Comparison of ENCODE assay signal across 16 cellular contexts in the genomic region with DNA sequence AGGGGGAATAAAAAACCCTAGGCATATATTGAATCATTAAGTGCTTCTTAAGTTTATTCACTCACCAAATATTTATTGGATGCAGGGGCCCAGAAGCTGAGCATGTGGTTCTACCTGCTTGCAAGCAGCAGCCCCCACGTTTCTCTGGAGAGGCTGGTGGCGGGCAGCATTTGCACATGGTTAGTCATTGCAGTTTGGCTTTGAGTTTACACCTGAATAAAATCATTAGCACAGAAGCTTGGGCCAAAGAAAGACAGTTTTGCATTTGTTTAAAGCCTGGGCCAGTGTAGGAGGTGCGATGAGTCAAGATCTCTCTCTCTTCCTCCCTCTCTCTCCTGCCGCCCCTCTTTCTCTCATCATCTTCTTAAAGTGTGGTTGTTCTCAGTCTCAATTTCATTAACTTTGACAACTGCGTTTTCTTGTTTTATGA.
A peak's percentile ranks its signal among the peaks of the same experiment; 100 is the strongest.
DNase-seq lines count a peak whose midpoint lies in the region; ATAC-seq, FAIRE-seq and TF ChIP-seq lines count a peak whose summit lies in the region.
"Had no signal": no experiment of that assay in that cellular context is flagged by ENCODE, and none has a peak within 500 bp of the region (broad histone marks: within the 10 kb centered on the region; RNA-seq: fewer than 3 reads in every experiment).

No MANE protein-coding gene starts in this region.

- WGBS in GM12878 (ENCODE audit: insufficient coverage, insufficient replicate concordance, low lambda C conversion rate, missing lambda C conversion rate), result 0% methylated on average over 5 of the region's 5 CpGs
- WGBS in esophagus squamous epithelium, 2 donors, result 43 to 69% methylated on average over 5 of the region's 5 CpGs

- RAD21 ChIA-PET in GM12878 (lab: Charles Lee; ENCODE audit: unreplicated experiment), result interaction anchor here (0.6 to 2.5 kb wide), 10 partner anchors 10 to 105 kb away, joined by 3 to 9 read pairs (median 4); partner anchors contain the start of gene ZNRF3

- TF ChIP-seq CTCF in GM12878 (IDR thresholded peaks at IDR 0.05 in 2 of 3, conservative IDR thresholded peaks at IDR 0.05 in 1 of 3; ENCODE audit: control insufficient read depth in 2 of 3, extremely low read depth in 1 of 3, insufficient read depth in 1 of 3, low read depth in 3 of 3, low read length in 3 of 3), result no peak
- TF ChIP-seq CTCF in esophagus squamous epithelium (IDR thresholded peaks at IDR 0.05), result no peak

- no peaks in the 10 kb centered on the region for H3K27me3 ChIP-seq in GM12878 (replicated peaks in 1 of 2; ENCODE audit: control insufficient read depth in 2 of 2, insufficient read depth in 2 of 2, low read length in 1 of 2)
- H3K27me3 ChIP-seq in esophagus squamous epithelium, result no peaks in the 10 kb centered on the region
- H3K27me3 ChIP-seq: brain microvascular endothelial cell had no signal

- BruUV-seq in GM12878 (replicated peaks; lab: Mats Ljungman, UMichigan), result no TSS peak

- no peak overlapping the region for H3K9ac ChIP-seq in GM12878 (ENCODE audit: control insufficient read depth, insufficient read depth, low read length)
- H3K9ac ChIP-seq: KMS-11 had no signal

- no peak overlapping the region for H3K4me3 ChIP-seq in GM12878
- no peak overlapping the region for H3K4me3 ChIP-seq in esophagus squamous epithelium

- H3K36me3 ChIP-seq in GM12878 (ENCODE audit: control insufficient read depth in 2 of 2, insufficient read depth in 2 of 2, low read length in 1 of 2), result no peaks in the 10 kb centered on the region
- H3K36me3 ChIP-seq in esophagus squamous epithelium, result peaks cover 0 to 71% (median 0%) of the 10 kb centered on the region in 3 donors
- H3K36me3 ChIP-seq: brain microvascular endothelial cell had no signal

- no peaks in the 10 kb centered on the region for H3K4me1 ChIP-seq in GM12878 (ENCODE audit: control insufficient read depth, insufficient read depth, low read length)
- H3K4me1 ChIP-seq in esophagus squamous epithelium, result peaks cover 3 to 7% (median 6%) of the 10 kb centered on the region in 3 donors

- no peaks in the 10 kb centered on the region for H4K20me1 ChIP-seq in GM12878 (ENCODE audit: control insufficient read depth, insufficient read depth)

- intact Hi-C loops in GM12878 (cut with micrococcal nuclease; ENCODE audit: unreplicated experiment) (no loop called here), esophagus squamous epithelium (cut with DNase I) (no loop called here)

- ATAC-seq in GM12878 (peak; percentile 58), GM18907 (IDR thresholded peaks at IDR 0.05; ENCODE audit: unreplicated experiment) (no peak)
- ATAC-seq: Right ventricle myocardium inferior had no signal

- TF ChIP-seq EP300 in GM12878 (IDR thresholded peaks at IDR 0.05; ENCODE audit: borderline replicate concordance in 1 of 2, control insufficient read depth in 1 of 2, low read depth in 2 of 2, low read length in 2 of 2), result 0 out of 4 replicates have a peak, but pooled peaks of 1 of the 2 experiments have one; percentile 9

- in situ Hi-C loops in GM12878 (cut with MboI), result no loop called here

- SMC1A ChIA-PET in GM12878 (lab: Charles Lee; ENCODE audit: uncharacterized antibody, unreplicated experiment), result interaction anchor here (0.6 to 4.8 kb wide), 9 partner anchors 9 to 156 kb away, joined by 3 to 40 read pairs (median 6); no protein-coding TSS in a partner anchor

- POLR2A ChIA-PET in GM12878 (lab: Charles Lee), result interaction anchor here (0.9 to 2.0 kb wide), 5 partner anchors 10 to 39 kb away, joined by 3 to 9 read pairs (median 5); no protein-coding TSS in a partner anchor

- no peak for TF ChIP-seq POLR2A in GM12878 (IDR thresholded peaks at IDR 0.05; ENCODE audit: low read depth, low read length)
- no peak for TF ChIP-seq POLR2A in esophagus squamous epithelium (IDR thresholded peaks at IDR 0.05)

- peak; percentile 47 for DNase-seq in activated CD4-positive, alpha-beta T cell treated with anti-CD3 and anti-CD28 coated beads for 48 hours
- no peak for DNase-seq in activated CD4-positive, alpha-beta T cell treated with anti-CD3 and anti-CD28 coated beads, Interleukin-2, amount 50 U/mL, for 4 hours
- DNase-seq in GM12878 (ENCODE audit: low read depth, low spot score), result no peak
- DNase-seq in left kidney (ENCODE audit: low read depth, low spot score), result peak; percentile 26
- DNase-seq in stimulated activated CD8-positive, alpha-beta memory T cell treated with anti-CD3 and anti-CD28 coated beads, Interleukin-4, amount 100 ng/mL, for 24 hours (ENCODE audit: low read depth), result peak; percentile 5
- DNase-seq in esophagus squamous epithelium (lab: John Stamatoyannopoulos, UW), result no peak
- DNase-seq in SIG-M5 (lab: John Stamatoyannopoulos, UW), result no peak
- DNase-seq: 8988T; activated CD4-positive, CD25-positive, alpha-beta regulatory T cell; brain microvascular endothelial cell; HFFc6; NCI-H446 treated with DMSO at 0.1 percent for 48 hours had no signal

- CTCF ChIA-PET in GM12878 (lab: Yijun Ruan, JAX), result interaction anchor here (0.6 to 2.2 kb wide), 6 partner anchors 9 to 134 kb away, joined by 3 to 6 read pairs (median 4); no protein-coding TSS in a partner anchor

- no peak for TF ChIP-seq RAD21 in GM12878 (IDR thresholded peaks at IDR 0.05; ENCODE audit: insufficient read depth, low read depth, low read length)

- no peak overlapping the region for H3K4me2 ChIP-seq in GM12878 (ENCODE audit: control insufficient read depth, insufficient read depth)
- H3K4me2 ChIP-seq: KMS-11 had no signal

- FAIRE-seq in GM12878 (lab: Jason Lieb, UNC), result no peak
- FAIRE-seq: D721Med had no signal

- H3K79me2 ChIP-seq in GM12878 (ENCODE audit: control insufficient read depth, insufficient read depth, low read length), result no peaks in the 10 kb centered on the region

- H2AFZ ChIP-seq in GM12878 (ENCODE audit: control insufficient read depth, low read depth, low read length), result no peak overlapping the region

- no peak overlapping the region for H3K27ac ChIP-seq in GM12878 (ENCODE audit: control insufficient read depth, insufficient read depth)
- no peak overlapping the region for H3K27ac ChIP-seq in esophagus squamous epithelium
- H3K27ac ChIP-seq: brain microvascular endothelial cell, KMS-11 had no signal

- H3K9me3 ChIP-seq in GM12878 (replicated peaks; ENCODE audit: control insufficient read depth, insufficient read depth, low read length), result no peaks in the 10 kb centered on the region; the same call in 2 of the 3 replicates
- no peaks in the 10 kb centered on the region for H3K9me3 ChIP-seq in esophagus squamous epithelium

TF ChIP-seq in GM12878, 131 proteins besides CTCF, POLR2A, EP300 and RAD21:
- no peak for TF ChIP-seq MYB (IDR thresholded peaks at IDR 0.05; ENCODE audit: borderline replicate concordance, low read depth, low read length)
- no peak for TF ChIP-seq ATF3 (IDR thresholded peaks at IDR 0.05; ENCODE audit: borderline replicate concordance, extremely low read depth, low read depth, low read length)
- peak; percentile 56 for TF ChIP-seq MTA2 (IDR thresholded peaks at IDR 0.05; ENCODE audit: low read depth)
- no peak for TF ChIP-seq CBX3 (IDR thresholded peaks at IDR 0.05; ENCODE audit: borderline replicate concordance, low read depth)
- no peak for TF ChIP-seq JUNB (IDR thresholded peaks at IDR 0.05)
- TF ChIP-seq DPF2 (IDR thresholded peaks at IDR 0.05), result 0 out of 2 replicates have a peak, but pooled peaks have one; percentile 49
- no peak for TF ChIP-seq GABPA (IDR thresholded peaks at IDR 0.05; ENCODE audit: low read depth)
- TF ChIP-seq IKZF1 (conservative IDR thresholded peaks at IDR 0.05), result 0 out of 2 replicates have a peak, but pooled peaks have one; percentile 17

Comparison
In these comparisons a context has a peak if more than half of its experiments do, and no peak if none do; other contexts are left out.
1. DNase-seq: peak in activated CD4-positive, alpha-beta T cell treated with anti-CD3 and anti-CD28 coated beads for 48 hours (single experiment), left kidney (single experiment) and stimulated activated CD8-positive, alpha-beta memory T cell treated with anti-CD3 and anti-CD28 coated beads, Interleukin-4, amount 100 ng/mL, for 24 hours (single experiment); none in activated CD4-positive, alpha-beta T cell treated with anti-CD3 and anti-CD28 coated beads, Interleukin-2, amount 50 U/mL, for 4 hours (0 of 2), GM12878 (single experiment), esophagus squamous epithelium (single experiment) and SIG-M5 (single experiment).